27 cellular contexts compared by ENCODE assay signal in genomic region chrX:88526385-88526784, GRCh38.
"Had no signal": no experiment of that assay in that cellular context is flagged by ENCODE, and none has a peak within 500 bp of the region (broad histone marks: within the 10 kb centered on the region; RNA-seq: fewer than 3 reads in every experiment).

No MANE protein-coding gene starts in this region.

- H3K27ac ChIP-seq: ascending aorta, brain microvascular endothelial cell, esophagus muscularis mucosa, foreskin keratinocyte, gastrocnemius medialis had no signal

- FAIRE-seq: bronchial epithelial cell had no signal

- DNase-seq: activated CD4-positive, alpha-beta memory T cell treated with anti-CD3 and anti-CD28 coated beads, Interleukin-2, amount 10 ng/mL, durations not matched to agents 7 days and 5 days; activated CD4-positive, alpha-beta T cell treated with anti-CD3 and anti-CD28 coated beads for 1 hour; activated CD4-positive, alpha-beta T cell treated with anti-CD3 and anti-CD28 coated beads for 4 hours; activated CD4-positive, alpha-beta T cell treated with anti-CD3 and anti-CD28 coated beads, Interleukin-2, amount 10 ng/mL, durations not matched to agents 7 days and 5 days; activated CD4-positive, alpha-beta T cell treated with anti-CD3 and anti-CD28 coated beads, Interleukin-2, amount 50 U/mL, for 4 hours; activated CD8-positive, alpha-beta memory T cell treated with anti-CD3 and anti-CD28 coated beads, Interleukin-2, amount 50 U/mL, for 48 hours; activated gamma-delta T cell; activated naive CD4-positive, alpha-beta T cell; activated naive CD4-positive, alpha-beta T cell treated with anti-CD3 and anti-CD28 coated beads, Interleukin-2, amount 10 ng/mL, durations not matched to agents 7 days and 5 days; activated naive CD8-positive, alpha-beta T cell treated with anti-CD3 and anti-CD28 coated beads, Interleukin-2, amount 10 ng/mL, durations not matched to agents 7 days and 5 days; activated T-cell treated with anti-CD3 and anti-CD28 coated beads for 4 hours; activated T-cell treated with anti-CD3 and anti-CD28 coated beads, Interleukin-2, amount 50 U/mL, for 24 hours; activated T-cell treated with anti-CD3 and anti-CD28 coated beads, Interleukin-2, amount 50 U/mL, for 72 hours; brain microvascular endothelial cell; cortex of kidney; dermis blood vessel endothelial cell; effector CD4-positive, alpha-beta T cell; effector memory CD8-positive, alpha-beta T cell; erythroblast; foreskin keratinocyte; gastrocnemius medialis; glutamatergic neuron; T-helper 2 cell had no signal

- H3K4me3 ChIP-seq: ascending aorta, esophagus muscularis mucosa, gastrocnemius medialis had no signal

- H3K36me3 ChIP-seq: ascending aorta, brain microvascular endothelial cell, esophagus muscularis mucosa, gastrocnemius medialis had no signal

- H3K27me3 ChIP-seq: ascending aorta, brain microvascular endothelial cell, esophagus muscularis mucosa, foreskin keratinocyte, gastrocnemius medialis had no signal

- H3K9me3 ChIP-seq: ascending aorta, esophagus muscularis mucosa, gastrocnemius medialis had no signal

- H3K4me1 ChIP-seq: ascending aorta, esophagus muscularis mucosa, foreskin keratinocyte, gastrocnemius medialis had no signal

- ATAC-seq: activated naive CD4-positive, alpha-beta T cell treated with anti-CD3 and anti-CD28 coated beads, Interleukin-2, amount 50 U/mL, for 72 hours; activated T-cell treated with anti-CD3 and anti-CD28 coated beads, Interleukin-2, amount 50 U/mL, for 72 hours; effector memory CD8-positive, alpha-beta T cell; foreskin keratinocyte; gastrocnemius medialis had no signal
